1 cellular context compared by ENCODE assay signal in the genomic region with DNA sequence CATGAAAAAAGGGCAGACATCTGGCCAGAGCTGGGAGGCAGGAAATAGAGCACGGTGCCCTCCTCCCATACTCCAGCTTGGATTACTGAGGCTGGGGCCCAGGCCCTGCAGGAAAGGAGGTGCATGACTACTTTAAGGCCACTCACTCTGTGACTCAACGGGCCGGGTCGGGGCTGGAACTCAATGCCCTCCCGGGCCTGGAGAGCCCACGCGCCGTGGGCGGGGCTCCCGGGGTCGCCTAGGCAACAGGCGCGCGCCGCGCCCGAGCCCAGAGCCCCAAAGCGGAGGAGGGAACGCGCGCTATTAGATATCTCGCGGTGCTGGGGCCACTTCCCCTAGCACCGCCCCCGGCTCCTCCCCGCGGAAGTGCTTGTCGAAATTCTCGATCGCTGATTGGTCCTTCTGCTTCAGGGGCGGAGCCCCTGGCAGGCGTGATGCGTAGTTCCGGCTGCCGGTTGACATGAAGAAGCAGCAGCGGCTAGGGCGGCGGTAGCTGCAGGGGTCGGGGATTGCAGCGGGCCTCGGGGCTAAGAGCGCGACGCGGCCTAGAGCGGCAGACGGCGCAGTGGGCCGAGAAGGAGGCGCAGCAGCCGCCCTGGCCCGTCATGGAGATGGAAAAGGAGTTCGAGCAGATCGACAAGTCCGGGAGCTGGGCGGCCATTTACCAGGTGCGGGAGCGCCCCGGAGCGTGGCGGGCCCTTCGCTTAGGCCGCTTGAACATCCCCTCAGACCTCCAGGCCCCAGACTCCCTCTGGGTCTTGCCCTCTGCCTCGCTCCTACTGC.
TF ChIP-seq lines count a peak whose summit lies in the region.

Gene PTPN1, plus strand, starts transcription at position 461 of the 783 bp plus-strand sequence. Its CDS starts 145 bp downstream, at position 606.

TF ChIP-seq in K562, 482 proteins besides CTCF, POLR2A, EP300 and RAD21 (continued from another document and continues in another):
- TF ChIP-seq NONO (IDR thresholded peaks at IDR 0.05; ENCODE audit: low read depth in 2 of 2, low read length in 1 of 2) (peak; percentile 42 to 62; a peak in 2 of 4 replicates), ELF4 (CRISPR knock-in tag; IDR thresholded peaks at IDR 0.05) (peak; percentile 63; the same call in 1 of the 2 replicates), ZNF77 (CRISPR knock-in tag; IDR thresholded peaks at IDR 0.05) (no peak), CXXC5 (CRISPR knock-in tag; IDR thresholded peaks at IDR 0.05) (peak; percentile 75), MEIS2 (IDR thresholded peaks at IDR 0.05; ENCODE audit: partially characterized antibody) (peak; percentile 69), NR4A1 (CRISPR knock-in tag; IDR thresholded peaks at IDR 0.05) (no peak), NR4A1 (tag; IDR thresholded peaks at IDR 0.05) (no peak), PHF21A (IDR thresholded peaks at IDR 0.05; ENCODE audit: borderline replicate concordance, low read depth) (no peak), GABPB1 (CRISPR knock-in tag; IDR thresholded peaks at IDR 0.05) (peak; percentile 89), ZNF134 (CRISPR knock-in tag; conservative IDR thresholded peaks at IDR 0.05) (no peak), ASH1L (IDR thresholded peaks at IDR 0.05; ENCODE audit: borderline replicate concordance, low read depth, partially characterized antibody) (no peak), YBX1 (IDR thresholded peaks at IDR 0.05) (no peak), ZNF224 (CRISPR knock-in tag; IDR thresholded peaks at IDR 0.05) (no peak), CEBPG (CRISPR knock-in tag; IDR thresholded peaks at IDR 0.05) (no peak; the same call in 1 of the 2 replicates), CEBPG (tag; conservative IDR thresholded peaks at IDR 0.05 in 1 of 2, IDR thresholded peaks at IDR 0.05 in 1 of 2) (no peak), NR2C2 (CRISPR knock-in tag; IDR thresholded peaks at IDR 0.05) (no peak), NR2C2 (tag; IDR thresholded peaks at IDR 0.05) (peak; percentile 50; the same call in 1 of the 2 replicates), SMARCA5 (IDR thresholded peaks at IDR 0.05) (no peak), TAF7 (tag; IDR thresholded peaks at IDR 0.05) (peak; percentile 82), ZKSCAN8 (CRISPR knock-in tag; IDR thresholded peaks at IDR 0.05) (no peak), ZNF79 (CRISPR knock-in tag; IDR thresholded peaks at IDR 0.05; ENCODE audit: low read depth) (no peak), IRF2 (CRISPR knock-in tag; IDR thresholded peaks at IDR 0.05) (no peak), FUS (optimal IDR thresholded peaks at IDR 0.05; ENCODE audit: low read depth, low read length) (no peak), E2F8 (IDR thresholded peaks at IDR 0.05; ENCODE audit: low read depth, partially characterized antibody) (peak; percentile 51), ZNF3 (CRISPR knock-in tag; IDR thresholded peaks at IDR 0.05) (no peak), SREBF2 (CRISPR knock-in tag; IDR thresholded peaks at IDR 0.05) (no peak), PTBP1 (IDR thresholded peaks at IDR 0.05; ENCODE audit: low read depth, low read length) (no peak), HNRNPLL (IDR thresholded peaks at IDR 0.05; ENCODE audit: low read depth, low read length, poor library complexity, severe bottlenecking) (peak; percentile 41), ATF6 (CRISPR knock-in tag; IDR thresholded peaks at IDR 0.05) (no peak), SAFB2 (IDR thresholded peaks at IDR 0.05; ENCODE audit: borderline replicate concordance, low read depth, low read length, severe bottlenecking) (no peak), KLF16 (IDR thresholded peaks at IDR 0.05) (no peak), ETV5 (CRISPR knock-in tag; IDR thresholded peaks at IDR 0.05; ENCODE audit: low read depth) (no peak; the same call in 1 of the 2 replicates), ZNF76 (CRISPR knock-in tag; IDR thresholded peaks at IDR 0.05; ENCODE audit: borderline replicate concordance) (no peak), RBM39 (optimal IDR thresholded peaks at IDR 0.05; ENCODE audit: low read depth, low read length) (no peak), MNT (conservative IDR thresholded peaks at IDR 0.05) (peak; percentile 85 to 90), TEAD4 (IDR thresholded peaks at IDR 0.05; ENCODE audit: low read length) (no peak), TEAD4 (CRISPR knock-in tag; IDR thresholded peaks at IDR 0.05; ENCODE audit: borderline replicate concordance) (no peak), ZNF780A (CRISPR knock-in tag; IDR thresholded peaks at IDR 0.05) (no peak), ZFP91 (CRISPR knock-in tag; IDR thresholded peaks at IDR 0.05) (no peak), MEF2D (tag; conservative IDR thresholded peaks at IDR 0.05; ENCODE audit: low read depth) (no peak), ZNF445 (CRISPR knock-in tag; IDR thresholded peaks at IDR 0.05; ENCODE audit: low read depth) (no peak), CHD4 (IDR thresholded peaks at IDR 0.05; ENCODE audit: insufficient read depth, insufficient replicate concordance, low read depth, low read length, poor library complexity, severe bottlenecking) (no peak), E2F5 (CRISPR knock-in tag; IDR thresholded peaks at IDR 0.05) (no peak)
- TF ChIP-seq, protein P1, sequence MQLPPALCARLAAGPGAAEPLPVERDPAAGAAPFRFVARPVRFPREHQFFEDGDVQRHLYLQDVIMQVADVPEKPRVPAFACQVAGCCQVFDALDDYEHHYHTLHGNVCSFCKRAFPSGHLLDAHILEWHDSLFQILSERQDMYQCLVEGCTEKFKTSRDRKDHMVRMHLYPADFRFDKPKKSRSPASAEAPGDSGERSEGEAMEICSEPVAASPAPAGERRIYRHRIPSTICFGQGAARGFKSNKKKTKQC (CRISPR knock-in tag; IDR thresholded peaks at IDR 0.05) = 0 out of 2 replicates have a peak, but pooled peaks have one; percentile 50
- TF ChIP-seq, protein P2, sequence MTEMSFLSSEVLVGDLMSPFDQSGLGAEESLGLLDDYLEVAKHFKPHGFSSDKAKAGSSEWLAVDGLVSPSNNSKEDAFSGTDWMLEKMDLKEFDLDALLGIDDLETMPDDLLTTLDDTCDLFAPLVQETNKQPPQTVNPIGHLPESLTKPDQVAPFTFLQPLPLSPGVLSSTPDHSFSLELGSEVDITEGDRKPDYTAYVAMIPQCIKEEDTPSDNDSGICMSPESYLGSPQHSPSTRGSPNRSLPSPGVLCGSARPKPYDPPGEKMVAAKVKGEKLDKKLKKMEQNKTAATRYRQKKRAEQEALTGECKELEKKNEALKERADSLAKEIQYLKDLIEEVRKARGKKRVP (CRISPR knock-in tag; IDR thresholded peaks at IDR 0.05) = no peak
- TF ChIP-seq, protein P3, sequence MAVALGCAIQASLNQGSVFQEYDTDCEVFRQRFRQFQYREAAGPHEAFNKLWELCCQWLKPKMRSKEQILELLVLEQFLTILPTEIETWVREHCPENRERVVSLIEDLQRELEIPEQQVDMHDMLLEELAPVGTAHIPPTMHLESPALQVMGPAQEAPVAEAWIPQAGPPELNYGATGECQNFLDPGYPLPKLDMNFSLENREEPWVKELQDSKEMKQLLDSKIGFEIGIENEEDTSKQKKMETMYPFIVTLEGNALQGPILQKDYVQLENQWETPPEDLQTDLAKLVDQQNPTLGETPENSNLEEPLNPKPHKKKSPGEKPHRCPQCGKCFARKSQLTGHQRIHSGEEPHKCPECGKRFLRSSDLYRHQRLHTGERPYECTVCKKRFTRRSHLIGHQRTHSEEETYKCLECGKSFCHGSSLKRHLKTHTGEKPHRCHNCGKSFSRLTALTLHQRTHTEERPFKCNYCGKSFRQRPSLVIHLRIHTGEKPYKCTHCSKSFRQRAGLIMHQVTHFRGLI (CRISPR knock-in tag; IDR thresholded peaks at IDR 0.05) = no peak
- TF ChIP-seq, protein P4, sequence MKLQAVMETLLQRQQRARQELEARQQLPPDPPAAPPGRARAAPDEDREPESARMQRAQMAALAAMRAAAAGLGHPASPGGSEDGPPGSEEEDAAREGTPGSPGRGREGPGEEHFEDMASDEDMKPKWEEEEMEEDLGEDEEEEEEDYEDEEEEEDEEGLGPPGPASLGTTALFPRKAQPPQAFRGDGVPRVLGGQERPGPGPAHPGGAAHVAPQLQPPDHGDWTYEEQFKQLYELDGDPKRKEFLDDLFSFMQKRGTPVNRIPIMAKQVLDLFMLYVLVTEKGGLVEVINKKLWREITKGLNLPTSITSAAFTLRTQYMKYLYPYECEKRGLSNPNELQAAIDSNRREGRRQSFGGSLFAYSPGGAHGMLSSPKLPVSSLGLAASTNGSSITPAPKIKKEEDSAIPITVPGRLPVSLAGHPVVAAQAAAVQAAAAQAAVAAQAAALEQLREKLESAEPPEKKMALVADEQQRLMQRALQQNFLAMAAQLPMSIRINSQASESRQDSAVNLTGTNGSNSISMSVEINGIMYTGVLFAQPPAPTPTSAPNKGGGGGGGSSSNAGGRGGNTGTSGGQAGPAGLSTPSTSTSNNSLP (IDR thresholded peaks at IDR 0.05; ENCODE audit: borderline replicate concordance, low read depth, low read length) = no peak
- TF ChIP-seq, protein P5, sequence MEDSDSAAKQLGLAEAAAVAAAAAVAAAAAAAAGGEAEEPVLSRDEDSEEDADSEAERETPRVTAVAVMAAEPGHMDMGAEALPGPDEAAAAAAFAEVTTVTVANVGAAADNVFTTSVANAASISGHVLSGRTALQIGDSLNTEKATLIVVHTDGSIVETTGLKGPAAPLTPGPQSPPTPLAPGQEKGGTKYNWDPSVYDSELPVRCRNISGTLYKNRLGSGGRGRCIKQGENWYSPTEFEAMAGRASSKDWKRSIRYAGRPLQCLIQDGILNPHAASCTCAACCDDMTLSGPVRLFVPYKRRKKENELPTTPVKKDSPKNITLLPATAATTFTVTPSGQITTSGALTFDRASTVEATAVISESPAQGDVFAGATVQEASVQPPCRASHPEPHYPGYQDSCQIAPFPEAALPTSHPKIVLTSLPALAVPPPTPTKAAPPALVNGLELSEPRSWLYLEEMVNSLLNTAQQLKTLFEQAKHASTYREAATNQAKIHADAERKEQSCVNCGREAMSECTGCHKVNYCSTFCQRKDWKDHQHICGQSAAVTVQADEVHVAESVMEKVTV (CRISPR knock-in tag; IDR thresholded peaks at IDR 0.05) = no peak
